Comparison of ENCODE assay signal across 29 cellular contexts in genomic region chr12:132257955-132258490, GRCh38.
"Had no signal": no experiment of that assay in that cellular context is flagged by ENCODE, and none has a peak within 500 bp of the region (broad histone marks: within the 10 kb centered on the region; RNA-seq: fewer than 3 reads in every experiment).

No MANE protein-coding gene starts in this region.

- H3K36me3 Mint-ChIP-seq: naive B cell; naive thymus-derived CD8-positive, alpha-beta T cell; neural progenitor cell; stimulated activated effector memory CD8-positive, alpha-beta T cell treated with anti-CD3 and anti-CD28 coated beads, Interleukin-12 subunit alpha, Interleukin-12 subunit beta, amount 100 ng/mL, for 72 hours; stimulated activated naive B cell treated with anti-CD40 and anti-IgM and Interleukin-4, amounts not matched to agents 10 μg/mL and 1 μg/mL and 100 μg/mL, for 72 hours had no signal

- H3K27me3 ChIP-seq: neutrophil, pancreas, right atrium auricular region, right lobe of liver, sigmoid colon, thyroid gland, upper lobe of left lung, vagina had no signal

- H3K4me3 ChIP-seq: neural progenitor cell, pancreas, prostate gland, right atrium auricular region, right lobe of liver, sigmoid colon, stomach, thoracic aorta, thyroid gland, tibial nerve, upper lobe of left lung, vagina had no signal

- DNase-seq: naive B cell; nephron progenitor cell; nucleus accumbens; retina; right lobe of liver; sigmoid colon; small intestine; stimulated activated CD4-positive, alpha-beta T cell treated with anti-CD3 and anti-CD28 coated beads, Interleukin-15, amount 100 ng/mL, for 24 hours; stimulated activated CD4-positive, alpha-beta T cell treated with anti-CD3 and anti-CD28 coated beads, Interleukin-2, amount 100 ng/mL, for 24 hours; stimulated activated CD4-positive, alpha-beta T cell treated with anti-CD3 and anti-CD28 coated beads, Interleukin-2, amount 100 ng/mL, for 48 hours; stimulated activated CD4-positive, alpha-beta T cell treated with anti-CD3 and anti-CD28 coated beads, Interleukin-4, amount 100 ng/mL, for 24 hours; stimulated activated naive B cell treated with anti-CD40 and anti-IgM and Interleukin-4, amounts not matched to agents 10 μg/mL and 1 μg/mL and 100 μg/mL, for 72 hours; stimulated activated naive CD4-positive, alpha-beta T cell treated with Interleukin-2 at 50 U/mL for 16 hours; stomach; thyroid gland; trophoblast cell had no signal

- H2AFZ ChIP-seq: neural progenitor cell had no signal

- H3K36me3 ChIP-seq: neural progenitor cell, neutrophil, pancreas, prostate gland, right atrium auricular region, right lobe of liver, sigmoid colon, stomach, thoracic aorta, tibial nerve, upper lobe of left lung, vagina had no signal

- H3K4me1 ChIP-seq: neural progenitor cell, pancreas, prostate gland, right atrium auricular region, right lobe of liver, sigmoid colon, stomach, tibial nerve, upper lobe of left lung, vagina had no signal

- FAIRE-seq: pancreas, small intestine, urothelium cell line had no signal

- H3K9ac ChIP-seq: neural progenitor cell had no signal

- ATAC-seq: naive thymus-derived CD8-positive, alpha-beta T cell; pancreas; right lobe of liver; stimulated activated effector memory CD8-positive, alpha-beta T cell treated with anti-CD3 and anti-CD28 coated beads, Interleukin-12 subunit alpha, Interleukin-12 subunit beta, amount 100 ng/mL, for 72 hours; stimulated activated naive B cell treated with anti-CD40 and anti-IgM and Interleukin-4, amounts not matched to agents 10 μg/mL and 1 μg/mL and 100 μg/mL, for 72 hours had no signal

- H3K4me2 ChIP-seq: neural progenitor cell had no signal

- H3K9me3 Mint-ChIP-seq: naive B cell; naive thymus-derived CD8-positive, alpha-beta T cell; nephron progenitor cell; stimulated activated effector memory CD8-positive, alpha-beta T cell treated with anti-CD3 and anti-CD28 coated beads, Interleukin-12 subunit alpha, Interleukin-12 subunit beta, amount 100 ng/mL, for 72 hours; stimulated activated naive B cell treated with anti-CD40 and anti-IgM and Interleukin-4, amounts not matched to agents 10 μg/mL and 1 μg/mL and 100 μg/mL, for 72 hours; stimulated activated naive CD8-positive, alpha-beta T cell treated with anti-CD3 and anti-CD28 coated beads, Interleukin-15, Interleukin-2, amounts not matched to agents 100 ng/mL and 50 ng/mL, for 24 hours had no signal

- H3K4me1 Mint-ChIP-seq: stimulated activated effector memory CD8-positive, alpha-beta T cell treated with anti-CD3 and anti-CD28 coated beads, Interleukin-12 subunit alpha, Interleukin-12 subunit beta, amount 100 ng/mL, for 72 hours had no signal

- H3K27ac ChIP-seq: neural progenitor cell, neutrophil, pancreas, prostate gland, right atrium auricular region, right lobe of liver, sigmoid colon, stomach, thoracic aorta, thyroid gland, tibial nerve, upper lobe of left lung, vagina had no signal

- H3K27ac Mint-ChIP-seq: naive B cell; naive thymus-derived CD8-positive, alpha-beta T cell; nephron progenitor cell; neural progenitor cell; stimulated activated effector memory CD8-positive, alpha-beta T cell treated with anti-CD3 and anti-CD28 coated beads, Interleukin-12 subunit alpha, Interleukin-12 subunit beta, amount 100 ng/mL, for 72 hours; stimulated activated naive B cell treated with anti-CD40 and anti-IgM and Interleukin-4, amounts not matched to agents 10 μg/mL and 1 μg/mL and 100 μg/mL, for 72 hours; stimulated activated naive CD8-positive, alpha-beta T cell treated with anti-CD3 and anti-CD28 coated beads, Interleukin-15, Interleukin-2, amounts not matched to agents 100 ng/mL and 50 ng/mL, for 24 hours had no signal

- H3K4me3 Mint-ChIP-seq: naive B cell; naive thymus-derived CD8-positive, alpha-beta T cell; nephron progenitor cell; neural progenitor cell; stimulated activated effector memory CD8-positive, alpha-beta T cell treated with anti-CD3 and anti-CD28 coated beads, Interleukin-12 subunit alpha, Interleukin-12 subunit beta, amount 100 ng/mL, for 72 hours; stimulated activated naive B cell treated with anti-CD40 and anti-IgM and Interleukin-4, amounts not matched to agents 10 μg/mL and 1 μg/mL and 100 μg/mL, for 72 hours; stimulated activated naive CD8-positive, alpha-beta T cell treated with anti-CD3 and anti-CD28 coated beads, Interleukin-15, Interleukin-2, amounts not matched to agents 100 ng/mL and 50 ng/mL, for 24 hours had no signal

- H3K9me3 ChIP-seq: neutrophil, pancreas, prostate gland, right atrium auricular region, right lobe of liver, sigmoid colon, stomach, thoracic aorta, thyroid gland, tibial nerve, upper lobe of left lung, vagina had no signal
